In the genomic region with DNA sequence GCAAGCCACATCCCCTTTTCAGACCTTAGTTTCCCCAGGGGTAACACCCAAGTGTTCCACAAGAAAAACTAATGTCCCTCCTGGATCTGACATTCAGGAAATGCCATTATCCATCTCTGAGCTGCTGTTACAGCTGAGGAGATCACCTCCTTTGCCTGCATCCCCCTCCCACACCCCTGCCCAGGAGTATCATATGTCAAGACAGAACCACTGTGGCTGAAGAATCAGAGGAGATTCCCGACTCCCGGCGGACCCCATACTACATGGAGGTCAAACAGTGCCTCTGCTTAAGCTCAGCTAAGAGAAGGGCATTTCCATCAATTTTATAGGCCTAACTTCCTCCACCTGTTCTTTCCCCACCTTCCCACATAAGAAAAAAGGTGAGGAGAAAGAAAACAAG, we compare ENCODE assay signal across 4 cellular contexts. TPM values are rescaled to one million over a fixed set of nuclear protein-coding genes. Genes with fewer than 3 reads are reported as not detected.
"Had no signal": no experiment of that assay in that cellular context is flagged by ENCODE, and none has a peak within 500 bp of the region (broad histone marks: within the 10 kb centered on the region; RNA-seq: fewer than 3 reads in every experiment).

No MANE protein-coding gene starts in this region.

- DNase-seq: GDM1, GF-D8 had no signal

- ATAC-seq: GM12878 had no signal

- H3K4me3 ChIP-seq: GM12878 had no signal

RNA-seq across cellular contexts. Expression of gene LRFN2, which starts 36.8 kb away (rescaled TPM):
- total RNA-seq: G401, GM12878 had no signal
